26 cellular contexts compared by ENCODE assay signal in the genomic region with DNA sequence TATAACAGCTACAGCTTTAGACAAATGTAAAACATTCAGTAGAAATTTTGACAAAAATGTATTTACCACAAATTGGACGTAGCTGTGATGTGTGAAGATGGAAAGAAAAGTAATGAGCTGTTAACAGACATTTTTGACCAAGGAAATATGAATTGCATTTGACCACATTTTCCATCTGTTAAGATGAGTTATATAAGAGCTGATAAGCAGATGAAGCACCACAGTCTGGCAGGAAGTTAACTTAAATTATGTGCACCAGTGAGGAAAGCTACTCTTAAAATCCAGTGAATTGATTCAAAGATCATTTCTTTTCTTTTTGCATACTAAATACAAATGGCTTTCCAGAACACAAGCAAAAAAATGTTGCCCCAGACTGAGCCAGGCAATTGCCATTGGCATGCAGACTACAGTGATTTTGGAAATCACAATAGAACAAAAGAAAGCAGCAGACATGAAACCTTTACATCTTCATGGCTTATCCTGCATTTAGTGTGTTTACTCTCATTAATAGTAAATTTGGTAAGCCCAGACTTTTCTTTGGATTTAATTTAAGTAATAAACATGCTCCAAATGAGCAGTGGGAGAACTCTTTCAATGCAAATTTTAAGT.
DNase-seq lines count a peak whose midpoint lies in the region; ATAC-seq, FAIRE-seq and TF ChIP-seq lines count a peak whose summit lies in the region.
"Had no signal": no experiment of that assay in that cellular context is flagged by ENCODE, and none has a peak within 500 bp of the region (broad histone marks: within the 10 kb centered on the region; RNA-seq: fewer than 3 reads in every experiment).

No MANE protein-coding gene starts in this region.

- intact Hi-C loops in tibial artery (cut with DNase I; ENCODE audit: low total_unique reads), result no loop called here

- no peak for TF ChIP-seq POLR2A in H1 (IDR thresholded peaks at IDR 0.05; ENCODE audit: control extremely low read depth in 1 of 2, low read depth in 2 of 2, low read length in 2 of 2)
- no peak for TF ChIP-seq POLR2A in GM12892 (IDR thresholded peaks at IDR 0.05; ENCODE audit: low read depth, low read length)

- H3K27me3 ChIP-seq in HUES6 (ENCODE audit: control insufficient read depth, insufficient read depth, low read length) (no peaks in the 10 kb centered on the region), H1 (replicated peaks in 1 of 4; ENCODE audit: control insufficient read depth in 3 of 4, extremely low read depth in 1 of 4, insufficient read depth in 3 of 4, low read length in 3 of 4) (no peaks in the 10 kb centered on the region), neuron (ENCODE audit: insufficient read depth, low read length) (no peaks in the 10 kb centered on the region), tibial artery (no peaks in the 10 kb centered on the region)
- H3K27me3 ChIP-seq: brain microvascular endothelial cell, colonic mucosa, neutrophil, upper lobe of right lung had no signal

- no peak for ATAC-seq in HG03139 (IDR thresholded peaks at IDR 0.05; ENCODE audit: unreplicated experiment)
- ATAC-seq: CD8-positive, alpha-beta T cell; psoas muscle; upper lobe of right lung had no signal

- no peak overlapping the region for H2BK5ac ChIP-seq in H1 (ENCODE audit: low read depth, low read length)

- H3K56ac ChIP-seq in H1 (replicated peaks; ENCODE audit: insufficient read length, low read depth, low read length), result no peak overlapping the region

- no peak overlapping the region for H2AFZ ChIP-seq in H1 (ENCODE audit: low read length)
- H2AFZ ChIP-seq in neuron (ENCODE audit: low read depth, low read length), result peak overlapping the region; percentile 3

- peak overlapping the region; percentile 71; the same call in 1 of the 2 replicates for H3K27ac ChIP-seq in HUES6 (ENCODE audit: low read depth, low read length)
- H3K27ac ChIP-seq in H1 (ENCODE audit: low read depth, low read length), result no peak overlapping the region
- H3K27ac ChIP-seq in tibial artery, result peak overlapping the region in 1 of 2 donors; percentile 54
- H3K27ac ChIP-seq: brain microvascular endothelial cell, colonic mucosa, HL-60, neutrophil, psoas muscle, upper lobe of right lung had no signal

- peak overlapping the region in 1 of 2 experiments; percentile 10; a peak in 2 of 4 replicates for H3K4me2 ChIP-seq in H1 (ENCODE audit: insufficient read depth in 1 of 2, low read depth in 2 of 2, low read length in 2 of 2)

- TF ChIP-seq EP300 in H1 (IDR thresholded peaks at IDR 0.05; ENCODE audit: borderline replicate concordance in 1 of 2, low read depth in 2 of 2, low read length in 2 of 2), result no peak

- no peak for TF ChIP-seq RAD21 in H1 (IDR thresholded peaks at IDR 0.05 in 1 of 2, conservative IDR thresholded peaks at IDR 0.05 in 1 of 2; ENCODE audit: low read depth in 2 of 2, low read length in 2 of 2)

- H3K4ac ChIP-seq in H1 (replicated peaks; ENCODE audit: insufficient read length, low read depth, low read length), result no peak overlapping the region

- H4K91ac ChIP-seq in H1 (replicated peaks; ENCODE audit: insufficient read length, low read length), result no peak overlapping the region

- no peaks in the 10 kb centered on the region for H3K23me2 ChIP-seq in H1 (ENCODE audit: low read depth, low read length)

- no peak overlapping the region for H2BK15ac ChIP-seq in H1 (ENCODE audit: low read length)

- CTCF ChIA-PET in H1 (lab: Charles Lee; ENCODE audit: partially characterized antibody), result no interaction called here

- no peaks in the 10 kb centered on the region for H3K79me2 ChIP-seq in H1 (ENCODE audit: control insufficient read depth in 1 of 2, insufficient read depth in 2 of 2, low read length in 2 of 2)

- no peak overlapping the region for H3K23ac ChIP-seq in H1 (ENCODE audit: insufficient read length)

- H2AK5ac ChIP-seq in H1 (ENCODE audit: low read depth, low read length), result no peak overlapping the region

- no peak overlapping the region for H2BK20ac ChIP-seq in H1 (ENCODE audit: low read length)

- no peak overlapping the region for H3K18ac ChIP-seq in H1 (ENCODE audit: extremely low read depth, low read length)

- H3K9ac ChIP-seq in HUES6 (ENCODE audit: low read length) (no peak overlapping the region), H1 (replicated peaks in 1 of 4; ENCODE audit: extremely low read depth in 1 of 4, low read depth in 3 of 4, low read length in 3 of 4) (no peak overlapping the region)

- H3K79me1 ChIP-seq in H1 (ENCODE audit: low read depth, low read length), result no peaks in the 10 kb centered on the region

- H3K4me1 ChIP-seq in HUES6 (ENCODE audit: control insufficient read depth, insufficient read depth, low read length) (peaks cover 13% of the 10 kb centered on the region), H1 (replicated peaks in 1 of 4; ENCODE audit: control insufficient read depth in 3 of 4, insufficient read depth in 4 of 4, low read length in 3 of 4) (peaks cover 0 to 6% (median 1%) of the 10 kb centered on the region in 4 experiments; a peak in 1 of 7 replicates), neuron (ENCODE audit: insufficient read depth, low read length) (peaks cover 10% of the 10 kb centered on the region), tibial artery (peaks cover 0 to 33% (median 5%) of the 10 kb centered on the region in 4 donors)
- H3K4me1 ChIP-seq: colonic mucosa, psoas muscle, upper lobe of right lung had no signal

- POLR2A ChIA-PET in H1 (lab: Charles Lee; ENCODE audit: partially characterized antibody), result interaction anchor here (0.6 kb wide), 1 partner anchor 1450 kb away, joined by 4 read pairs; no protein-coding TSS in a partner anchor

- H2BK12ac ChIP-seq in H1 (ENCODE audit: low read depth, low read length), result no peak overlapping the region

- no peak for TF ChIP-seq CTCF in H1 (IDR thresholded peaks at IDR 0.05; ENCODE audit: control extremely low read depth in 1 of 3, insufficient read depth in 1 of 3, low read depth in 1 of 3, low read length in 3 of 3)
- TF ChIP-seq CTCF in tibial artery (IDR thresholded peaks at IDR 0.05), result no peak

- no peaks in the 10 kb centered on the region for H3K36me3 ChIP-seq in HUES6 (ENCODE audit: control insufficient read depth, insufficient read depth, low read length)
- no peaks in the 10 kb centered on the region for H3K36me3 ChIP-seq in H1 (ENCODE audit: control insufficient read depth in 2 of 4, insufficient read depth in 4 of 4, low read length in 3 of 4)
- H3K36me3 ChIP-seq in neuron (ENCODE audit: insufficient read depth, low read length), result no peaks in the 10 kb centered on the region
- H3K36me3 ChIP-seq in tibial artery, result no peaks in the 10 kb centered on the region
- H3K36me3 ChIP-seq: brain microvascular endothelial cell, colonic mucosa, neutrophil, upper lobe of right lung had no signal

- WGBS in H1 (ENCODE audit: extremely low coverage in 1 of 2, insufficient coverage in 1 of 2, insufficient read length in 1 of 2, insufficient replicate concordance in 2 of 2, low coverage in 1 of 2, low lambda C conversion rate in 2 of 2, missing lambda C conversion rate in 1 of 2), 2 experiments, result 79% methylated on average over 1 of the region's 1 CpG; no CpG with 5 or more reads in 1 of the 2 experiments

- FAIRE-seq in H1 (lab: Jason Lieb, UNC), result peak; percentile 45
- FAIRE-seq in GM12892 (lab: Jason Lieb, UNC), result no peak

- H4K20me1 ChIP-seq in H1 (replicated peaks in 1 of 2; ENCODE audit: control insufficient read depth in 1 of 2, insufficient read depth in 2 of 2, low read length in 2 of 2), result no peaks in the 10 kb centered on the region

- H3K14ac ChIP-seq in H1 (ENCODE audit: insufficient read length), result no peak overlapping the region

- no peak overlapping the region for H2BK120ac ChIP-seq in H1 (replicated peaks; ENCODE audit: low read depth, low read length)

- in situ Hi-C loops in G401 (cut with HindIII; ENCODE audit: low sequenced_read_pairs), result no loop called here

- H3K9me3 ChIP-seq in HUES6 (ENCODE audit: control insufficient read depth, insufficient read depth, low read depth, low read length), result no peaks in the 10 kb centered on the region
- H3K9me3 ChIP-seq in H1 (ENCODE audit: insufficient read depth in 2 of 2, low read depth in 1 of 2, low read length in 1 of 2), result no peaks in the 10 kb centered on the region
- H3K9me3 ChIP-seq in neuron (ENCODE audit: low read length), result no peaks in the 10 kb centered on the region
- H3K9me3 ChIP-seq in tibial artery, result no peaks in the 10 kb centered on the region
- H3K9me3 ChIP-seq: colonic mucosa, neutrophil, psoas muscle, upper lobe of right lung had no signal

- no peak overlapping the region for H4K8ac ChIP-seq in H1 (ENCODE audit: extremely low read depth, insufficient read depth, low read length)

- DNase-seq in G401 (ENCODE audit: low spot score) (peak; percentile 37), H1 (ENCODE audit: low read depth in 1 of 2, low spot score in 2 of 2) (peak in 1 of 2 experiments; percentile 10), tibial artery (no peak), SW480 (ENCODE audit: low spot score) (no peak), GM12892 (ENCODE audit: insufficient read length) (no peak)
- DNase-seq: activated CD4-positive, alpha-beta T cell treated with anti-CD3 and anti-CD28 coated beads for 4 hours; activated gamma-delta T cell treated with Interleukin-2 at 50 U/mL for 16 hours; activated T-cell treated with anti-CD3 and anti-CD28 coated beads, Interleukin-2, amount 50 U/mL, for 24 hours; AML-193; brain microvascular endothelial cell; CD8-positive, alpha-beta T cell; colonic mucosa; effector memory CD4-positive, alpha-beta T cell; erythroblast; IMR-90; NCI-H1105; NCI-H2029; NCI-H82; psoas muscle; stimulated activated CD4-positive, alpha-beta T cell treated with anti-CD3 and anti-CD28 coated beads, Interleukin-1b, Interleukin-23, amount 100 ng/mL, for 48 hours; upper lobe of right lung had no signal

- no peak overlapping the region for H4K5ac ChIP-seq in H1 (ENCODE audit: insufficient read length, low read depth, low read length)

- H3K4me3 ChIP-seq in HUES6 (ENCODE audit: low read depth, low read length) (no peak overlapping the region), H1 (ENCODE audit: extremely low read depth in 1 of 4, insufficient read depth in 2 of 4, low read depth in 3 of 4, low read length in 4 of 4) (no peak overlapping the region), neuron (ENCODE audit: low read length) (no peak overlapping the region), tibial artery (no peak overlapping the region)
- H3K4me3 ChIP-seq: colonic mucosa, psoas muscle, upper lobe of right lung had no signal

TF ChIP-seq in H1, 55 proteins besides CTCF, POLR2A, EP300 and RAD21 (continues in another document):
- TF ChIP-seq JUND (IDR thresholded peaks at IDR 0.05; ENCODE audit: low read length) (no peak), SIRT6 (IDR thresholded peaks at IDR 0.05; ENCODE audit: low read length) (no peak), EGR1 (IDR thresholded peaks at IDR 0.05; ENCODE audit: borderline replicate concordance, low read depth, low read length) (no peak), POU5F1 (IDR thresholded peaks at IDR 0.05; ENCODE audit: low read depth, low read length) (no peak), CBX8 (IDR thresholded peaks at IDR 0.05; ENCODE audit: borderline replicate concordance, low read depth, low read length) (no peak), HDAC2 (IDR thresholded peaks at IDR 0.05; ENCODE audit: borderline replicate concordance in 1 of 2, low read depth in 2 of 2, low read length in 2 of 2) (no peak), PHF8 (conservative IDR thresholded peaks at IDR 0.05; ENCODE audit: low read depth, low read length) (no peak), SIX5 (IDR thresholded peaks at IDR 0.05; ENCODE audit: low read depth, low read length) (no peak)
